Comparison of ENCODE assay signal across 29 cellular contexts in the genomic region with DNA sequence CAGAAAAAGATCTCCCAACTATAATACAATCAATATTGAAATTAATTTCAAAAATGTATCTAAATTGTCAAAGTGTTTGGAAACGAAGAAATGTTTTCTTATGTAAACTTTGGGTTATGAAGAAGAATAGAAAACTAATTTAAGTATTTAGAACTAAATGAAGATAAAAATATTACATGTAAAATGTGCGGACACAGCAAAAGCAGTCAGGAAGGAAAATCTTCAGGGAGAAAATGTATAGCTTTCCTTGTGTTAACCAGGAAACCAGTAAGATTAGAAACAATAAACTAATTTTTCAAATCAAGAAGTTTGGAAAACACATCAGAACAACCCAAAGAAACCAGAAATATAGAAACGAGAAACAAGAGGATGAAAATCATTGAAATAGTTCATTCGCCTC.
"Had no signal": no experiment of that assay in that cellular context is flagged by ENCODE, and none has a peak within 500 bp of the region (broad histone marks: within the 10 kb centered on the region; RNA-seq: fewer than 3 reads in every experiment).

No MANE protein-coding gene starts in this region.

- H3K4me1 ChIP-seq: gastrocnemius medialis, heart left ventricle had no signal

- H3K9me3 ChIP-seq: gastrocnemius medialis, heart left ventricle had no signal

- DNase-seq: activated B cell treated with CpG ODN at 0.5 μM for 24 hours; activated CD4-positive, alpha-beta T cell treated with anti-CD3 and anti-CD28 coated beads for 48 hours; activated CD4-positive, alpha-beta T cell treated with anti-CD3 and anti-CD28 coated beads, Interleukin-2, amount 50 U/mL, for 1 hour; activated CD4-positive, alpha-beta T cell treated with anti-CD3 and anti-CD28 coated beads, Interleukin-2, amount 50 U/mL, for 48 hours; activated CD8-positive, alpha-beta memory T cell treated with anti-CD3 and anti-CD28 coated beads for 24 hours; activated CD8-positive, alpha-beta T cell treated with anti-CD3 and anti-CD28 coated beads for 36 hours; activated effector memory CD4-positive, alpha-beta T cell treated with Interleukin-2 at 50 U/mL for 16 hours; activated gamma-delta T cell treated with Interleukin-2 at 50 U/mL for 16 hours; activated naive CD4-positive, alpha-beta T cell treated with anti-CD3 and anti-CD28 coated beads, Interleukin-2, amount 50 U/mL, for 16 hours; activated naive CD4-positive, alpha-beta T cell treated with Interleukin-2 at 50 U/mL for 16 hours; activated T-cell treated with anti-CD3 and anti-CD28 coated beads, Interleukin-2, amount 50 U/mL, for 4 hours; amniotic stem cell; anterior cingulate cortex; brain microvascular endothelial cell; dorsolateral prefrontal cortex; effector memory CD4-positive, alpha-beta T cell; endodermal cell; foreskin fibroblast; gastrocnemius medialis; glutamatergic neuron; heart left ventricle; T1000; WERI-Rb-1 had no signal

- ATAC-seq: activated CD4-positive, CD25-positive, alpha-beta regulatory T cell treated with anti-CD3 and anti-CD28 coated beads, Interleukin-2, amount 50 U/mL, for 24 hours; activated CD8-positive, alpha-beta T cell treated with anti-CD3 and anti-CD28 coated beads for 36 hours; activated T-cell treated with anti-CD3 and anti-CD28 coated beads, Interleukin-2, amount 50 U/mL, for 4 hours; activated T-helper 17 cell treated with anti-CD3 and anti-CD28 coated beads, Interleukin-2, amount 50 U/mL, for 72 hours; esophagus mucosa; gastrocnemius medialis; heart left ventricle had no signal

- H3K27ac ChIP-seq: brain microvascular endothelial cell, coronary artery, dorsolateral prefrontal cortex, gastrocnemius medialis, heart left ventricle had no signal

- H3K36me3 ChIP-seq: brain microvascular endothelial cell, gastrocnemius medialis, heart left ventricle, WERI-Rb-1 had no signal

- FAIRE-seq: astrocyte, bronchial epithelial cell had no signal

- H3K4me3 ChIP-seq: coronary artery, dorsolateral prefrontal cortex, gastrocnemius medialis, heart left ventricle had no signal

- H3K27me3 ChIP-seq: brain microvascular endothelial cell had no signal
